In the genomic region with DNA sequence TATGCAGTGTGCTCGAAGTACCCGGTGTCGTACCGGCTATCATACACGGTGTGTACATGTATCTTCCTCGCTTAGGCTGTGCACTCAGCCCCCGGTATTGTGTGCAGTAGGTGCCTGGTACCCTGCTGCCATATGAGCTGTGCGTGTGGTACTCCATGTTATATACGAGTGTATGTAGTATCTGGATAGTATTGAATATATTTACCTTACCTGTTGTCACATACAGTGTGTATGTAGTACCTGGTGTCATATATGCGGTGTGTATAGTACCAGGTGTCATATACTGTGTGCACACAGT, we compare ENCODE assay signal across 8 cellular contexts. TPM values are rescaled to one million over a fixed set of nuclear protein-coding genes. Genes with fewer than 3 reads are reported as not detected.
DNase-seq lines count a peak whose midpoint lies in the region; ATAC-seq and TF ChIP-seq lines count a peak whose summit lies in the region.

No MANE protein-coding gene starts in this region.

- peak overlapping the region; percentile 70 for H3K4me3 ChIP-seq in Jurkat, Clone E6-1 (ENCODE audit: low read length)
- H3K4me3 ChIP-seq in colonic mucosa, result peak overlapping the region; percentile 74

- H3K4me3 Mint-ChIP-seq in naive B cell, result peak overlapping the region; percentile 82 to 94 (median 90)

- no peaks in the 10 kb centered on the region for H3K9me3 ChIP-seq in colonic mucosa

- no peaks in the 10 kb centered on the region for H3K27me3 ChIP-seq in colonic mucosa

- peak overlapping the region; percentile 92 for H3K27ac ChIP-seq in colonic mucosa

- peaks cover 23 to 35% (median 24%) of the 10 kb centered on the region in 3 donors for H3K4me1 Mint-ChIP-seq in naive B cell

- H3K27me3 Mint-ChIP-seq in naive B cell, result peaks cover 0 to 12% (median 0%) of the 10 kb centered on the region in 3 donors

- DNase-seq in NCI-H748 (lab: John Stamatoyannopoulos, UW; ENCODE audit: unreplicated experiment) (peak; percentile 70), NCI-H748 treated with DMSO at 0.1 percent for 48 hours (lab: John Stamatoyannopoulos, UW) (no peak), colonic mucosa (no peak), naive B cell (no peak), NCI-H2081 (lab: John Stamatoyannopoulos, UW) (no peak)
- DNase-seq in Jurkat, Clone E6-1 (ENCODE audit: low read depth, low spot score), result no peak
- DNase-seq in stimulated activated CD4-positive, alpha-beta T cell treated with anti-CD3 and anti-CD28 coated beads, Interleukin-15, amount 100 ng/mL, for 24 hours, result no peak
- DNase-seq in stimulated activated CD8-positive, alpha-beta memory T cell treated with anti-CD3 and anti-CD28 coated beads, Interleukin-4, amount 100 ng/mL, for 48 hours, result no peak

- no peaks in the 10 kb centered on the region for H3K36me3 Mint-ChIP-seq in naive B cell

- TF ChIP-seq CTCF in colonic mucosa (IDR thresholded peaks at IDR 0.05), result no peak

- peak overlapping the region; percentile 30 to 97 (median 93) for H3K27ac Mint-ChIP-seq in naive B cell

- peak in 1 of 2 donors; percentile 7 for ATAC-seq in naive B cell (ENCODE audit: low read depth in 2 of 2)

- intact Hi-C loops in colonic mucosa (cut with DNase I), result no loop called here

- no peaks in the 10 kb centered on the region for H3K4me1 ChIP-seq in colonic mucosa

- no peaks in the 10 kb centered on the region for H3K36me3 ChIP-seq in colonic mucosa

- peak overlapping the region; percentile 84 to 94 for H3K9ac ChIP-seq in colonic mucosa (ENCODE audit: low read depth in 2 of 2, low read length in 2 of 2)

- no peaks in the 10 kb centered on the region for H3K9me3 Mint-ChIP-seq in naive B cell

RNA-seq across cellular contexts. Expression of gene ZMYND11, which starts 1.2 kb away (rescaled TPM):
- 32.2 TPM for polyA plus RNA-seq in Jurkat, Clone E6-1 (2012; ENCODE audit: insufficient read depth, insufficient read length)
- total RNA-seq in colonic mucosa, result 10 to 100 TPM; 34.1 to 48.5 TPM
- polyA plus RNA-seq in naive B cell (ENCODE audit: low read depth in 6 of 6), result 10 to 100 TPM; 10.5 to 25.6 (median 20.7) TPM
